1 cellular context compared by ENCODE assay signal in genomic region chr10:18005781-18006456, GRCh38.
TF ChIP-seq lines count a peak whose summit lies in the region.

No MANE protein-coding gene starts in this region.

TF ChIP-seq in H1, 55 proteins besides CTCF, POLR2A, EP300 and RAD21 (continued from another document):
- no peak for TF ChIP-seq TCF12 (IDR thresholded peaks at IDR 0.05; ENCODE audit: low read depth, low read length)
- no peak for TF ChIP-seq KDM5A (IDR thresholded peaks at IDR 0.05; ENCODE audit: low read length)
- no peak for TF ChIP-seq SAP30 (IDR thresholded peaks at IDR 0.05; ENCODE audit: insufficient read depth, insufficient replicate concordance, low read length)
- no peak for TF ChIP-seq CEBPB (IDR thresholded peaks at IDR 0.05; ENCODE audit: low read depth, low read length)
- no peak for TF ChIP-seq EGR1 (IDR thresholded peaks at IDR 0.05; ENCODE audit: borderline replicate concordance, low read depth, low read length)
